In genomic region chr7:99476107-99476506, GRCh38 we compare ENCODE assay signal across 20 cellular contexts.
"Had no signal": no experiment of that assay in that cellular context is flagged by ENCODE, and none has a peak within 500 bp of the region (broad histone marks: within the 10 kb centered on the region; RNA-seq: fewer than 3 reads in every experiment).

No MANE protein-coding gene starts in this region.

- H3K9me3 ChIP-seq: neutrophil, pancreas, tibial nerve had no signal

- H3K4me1 ChIP-seq: foreskin keratinocyte had no signal

- H3K27ac ChIP-seq: foreskin keratinocyte, neutrophil, pancreas had no signal

- DNase-seq: activated CD4-positive, alpha-beta T cell treated with anti-CD3 and anti-CD28 coated beads, Interleukin-2, amount 50 U/mL, for 48 hours; activated CD8-positive, alpha-beta memory T cell treated with anti-CD3 and anti-CD28 coated beads, Interleukin-2, amount 50 U/mL, for 48 hours; activated naive CD4-positive, alpha-beta T cell; activated naive CD8-positive, alpha-beta T cell treated with anti-CD3 and anti-CD28 coated beads, Interleukin-2, amount 10 ng/mL, durations not matched to agents 7 days and 5 days; activated T-cell treated with anti-CD3 and anti-CD28 coated beads, Interleukin-2, amount 50 U/mL, for 4 hours; amygdala; foreskin keratinocyte; kidney; natural killer cell; right cardiac atrium; stimulated activated CD4-positive, alpha-beta T cell treated with anti-CD3 and anti-CD28 coated beads, Interleukin-4, amount 100 ng/mL, for 24 hours; T1000 had no signal

- H3K4me3 Mint-ChIP-seq: activated naive CD8-positive, alpha-beta T cell treated with anti-CD3 and anti-CD28 coated beads, Interleukin-2, amount 10 ng/mL, durations not matched to agents 7 days and 5 days; activated T-cell treated with anti-CD3 and anti-CD28 coated beads, Interleukin-2, amount 50 U/mL, for 4 hours; mesothelial cell of epicardium; natural killer cell; stimulated activated naive CD8-positive, alpha-beta T cell treated with anti-CD3 and anti-CD28 coated beads, Interleukin-15, Interleukin-2, amounts not matched to agents 100 ng/mL and 50 ng/mL, for 24 hours; WTC11 had no signal

- H3K9me3 Mint-ChIP-seq: activated naive CD8-positive, alpha-beta T cell treated with anti-CD3 and anti-CD28 coated beads, Interleukin-2, amount 10 ng/mL, durations not matched to agents 7 days and 5 days; activated T-cell treated with anti-CD3 and anti-CD28 coated beads, Interleukin-2, amount 50 U/mL, for 4 hours; activated T-helper 2 cell treated with anti-CD3 and anti-CD28 coated beads, Interferon-gamma antibody, Interleukin-2, Interleukin-4, amounts not matched to agents 10 μg/mL and 5 μg/mL and 100 μg/mL, durations not matched to agents 14 hours and 24 hours and 36 hours; mesothelial cell of epicardium; natural killer cell; stimulated activated naive CD8-positive, alpha-beta T cell treated with anti-CD3 and anti-CD28 coated beads, Interleukin-15, Interleukin-2, amounts not matched to agents 100 ng/mL and 50 ng/mL, for 24 hours; WTC11 had no signal

- H3K27me3 ChIP-seq: foreskin keratinocyte, pancreas, tibial nerve had no signal

- H3K36me3 Mint-ChIP-seq: natural killer cell had no signal

- H3K27me3 Mint-ChIP-seq: stimulated activated naive CD8-positive, alpha-beta T cell treated with anti-CD3 and anti-CD28 coated beads, Interleukin-15, Interleukin-2, amounts not matched to agents 100 ng/mL and 50 ng/mL, for 24 hours had no signal

- H3K27ac Mint-ChIP-seq: activated T-helper 2 cell treated with anti-CD3 and anti-CD28 coated beads, Interferon-gamma antibody, Interleukin-2, Interleukin-4, amounts not matched to agents 10 μg/mL and 5 μg/mL and 100 μg/mL, durations not matched to agents 14 hours and 24 hours and 36 hours; mesothelial cell of epicardium; natural killer cell had no signal

- ATAC-seq: activated T-cell treated with anti-CD3 and anti-CD28 coated beads, Interleukin-2, amount 50 U/mL, for 4 hours; foreskin keratinocyte; natural killer cell; pancreas; right cardiac atrium; WTC11 had no signal

- H3K36me3 ChIP-seq: pancreas had no signal

- H3K4me3 ChIP-seq: lung, pancreas, tibial nerve had no signal
